In the genomic region with DNA sequence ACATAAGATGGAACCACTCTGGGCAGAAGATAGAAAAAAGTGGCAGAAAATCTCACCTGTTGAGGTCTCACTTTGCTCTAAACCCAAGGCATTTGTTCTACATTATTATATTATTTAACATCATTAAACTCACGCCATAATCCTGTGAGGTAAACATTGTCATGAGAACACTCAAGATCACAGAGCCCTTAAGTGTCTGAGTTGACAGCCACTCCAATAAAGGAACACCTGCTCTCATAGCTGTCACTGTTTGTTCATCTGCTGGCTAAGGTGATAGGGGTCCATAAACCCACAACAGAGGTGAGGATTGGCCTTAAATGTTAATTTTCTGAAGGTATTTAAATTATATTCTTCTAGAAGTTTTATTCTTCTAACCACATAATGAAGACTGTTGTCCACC, we compare ENCODE assay signal across 30 cellular contexts.
DNase-seq lines count a peak whose midpoint lies in the region; ATAC-seq and TF ChIP-seq lines count a peak whose summit lies in the region.
"Had no signal": no experiment of that assay in that cellular context is flagged by ENCODE, and none has a peak within 500 bp of the region (broad histone marks: within the 10 kb centered on the region; RNA-seq: fewer than 3 reads in every experiment).

No MANE protein-coding gene starts in this region.

- no peaks in the 10 kb centered on the region for H3K4me1 ChIP-seq in H9 (ENCODE audit: insufficient read depth, low read length)
- H3K4me1 ChIP-seq: BLaER1, breast epithelium, heart right ventricle, prostate gland, sigmoid colon, stomach, tibial artery had no signal

- H3K4me1 Mint-ChIP-seq in activated T-helper 17 cell treated with anti-CD3 and anti-CD28 coated beads, Interleukin-2, amount 50 U/mL, for 72 hours, result no peaks in the 10 kb centered on the region
- no peaks in the 10 kb centered on the region for H3K4me1 Mint-ChIP-seq in H9
- H3K4me1 Mint-ChIP-seq: activated CD4-positive, alpha-beta T cell treated with anti-CD3 and anti-CD28 coated beads, Interleukin-2, amount 10 ng/mL, durations not matched to agents 24 days and 14 days; activated naive CD4-positive, alpha-beta T cell treated with anti-CD3 and anti-CD28 coated beads, Interleukin-2, amount 10 ng/mL, durations not matched to agents 7 days and 5 days; memory B cell had no signal

- no peak overlapping the region for H2BK15ac ChIP-seq in H9 (ENCODE audit: low read depth, low read length)

- H3K56ac ChIP-seq in H9 (ENCODE audit: insufficient read length, low read depth, low read length), result no peak overlapping the region

- WGBS in H9 (ENCODE audit: extremely low coverage, insufficient read length, low lambda C conversion rate), result no CpG with 5 or more reads among the region's 1 CpG

- H3K9ac ChIP-seq in H9 (ENCODE audit: extremely low read depth, insufficient read length, low read length), result no peak overlapping the region
- H3K9ac ChIP-seq: BLaER1 had no signal

- DNase-seq in DMS53 treated with DMSO at 0.1 percent for 48 hours (lab: John Stamatoyannopoulos, UW; ENCODE audit: unreplicated experiment) (peak; percentile 97), NCI-H1436 treated with DMSO at 0.1 percent for 48 hours (lab: John Stamatoyannopoulos, UW) (peak; percentile 85), NCI-H2171 (lab: John Stamatoyannopoulos, UW) (peak; percentile 19), NCI-H774 (lab: John Stamatoyannopoulos, UW) (peak; percentile 85), NK-92 (lab: John Stamatoyannopoulos, UW; ENCODE audit: unreplicated experiment) (no peak), H9 (no peak)
- DNase-seq: activated CD4-positive, alpha-beta T cell treated with anti-CD3 and anti-CD28 coated beads, Interleukin-2, amount 10 ng/mL, durations not matched to agents 24 days and 14 days; activated naive CD4-positive, alpha-beta T cell treated with anti-CD3 and anti-CD28 coated beads, Interleukin-2, amount 10 ng/mL, durations not matched to agents 7 days and 5 days; activated T-cell treated with anti-CD3 and anti-CD28 coated beads, Interleukin-2, amount 50 U/mL, for 48 hours; amniotic stem cell; Calu3; effector CD8-positive, alpha-beta T cell; foreskin fibroblast; heart right ventricle; left cardiac atrium; NCI-H446 treated with DMSO at 0.1 percent for 48 hours; RPMI8226; sigmoid colon; stomach; tibial artery had no signal

- H2BK5ac ChIP-seq in H9 (ENCODE audit: insufficient read length, low read length), result no peak overlapping the region

- no peak overlapping the region for H2BK12ac ChIP-seq in H9 (ENCODE audit: insufficient read length, low read depth, low read length)

- no peak overlapping the region for H3K27ac ChIP-seq in H9 (ENCODE audit: insufficient read length, low read depth, low read length)
- H3K27ac ChIP-seq: BLaER1, breast epithelium, heart right ventricle, neutrophil, prostate gland, sigmoid colon, SK-N-MC, stomach, tibial artery had no signal

- no peak overlapping the region for H3K23ac ChIP-seq in H9 (ENCODE audit: insufficient read length, low read depth, low read length)

- no peak overlapping the region for H4K8ac ChIP-seq in H9 (replicated peaks; ENCODE audit: insufficient read length, low read depth, low read length)

- no peak overlapping the region for H3K18ac ChIP-seq in H9 (ENCODE audit: insufficient read length, low read depth, low read length)

- H3K27ac Mint-ChIP-seq in activated T-helper 17 cell treated with anti-CD3 and anti-CD28 coated beads, Interleukin-2, amount 50 U/mL, for 72 hours, result no peak overlapping the region
- H3K27ac Mint-ChIP-seq in H9, result no peak overlapping the region
- H3K27ac Mint-ChIP-seq: activated CD4-positive, alpha-beta T cell treated with anti-CD3 and anti-CD28 coated beads, Interleukin-2, amount 10 ng/mL, durations not matched to agents 24 days and 14 days; activated naive CD4-positive, alpha-beta T cell treated with anti-CD3 and anti-CD28 coated beads, Interleukin-2, amount 10 ng/mL, durations not matched to agents 7 days and 5 days; memory B cell; T-helper 1 cell treated with Interleukin-12 subunit alpha and Interleukin-12 subunit beta and Interleukin-4 antibody, amounts not matched to agents 30 μg/mL and 1 μg/mL, for 36 hours had no signal

- no peak overlapping the region for H3K4ac ChIP-seq in H9 (ENCODE audit: low read depth, low read length)

- no peak overlapping the region for H3K4me2 ChIP-seq in H9 (ENCODE audit: insufficient read depth, insufficient read length, low read length)
- H3K4me2 ChIP-seq: BLaER1 had no signal

- H4K5ac ChIP-seq in H9 (ENCODE audit: insufficient read length, low read depth, low read length), result no peak overlapping the region

- no peaks in the 10 kb centered on the region for H3K79me1 ChIP-seq in H9 (ENCODE audit: insufficient read depth, low read depth, low read length, poor library complexity, severe bottlenecking)

- ATAC-seq in HG02642 (IDR thresholded peaks at IDR 0.05; ENCODE audit: poor library complexity, unreplicated experiment), result no peak
- no peak for ATAC-seq in activated T-helper 17 cell treated with anti-CD3 and anti-CD28 coated beads, Interleukin-2, amount 50 U/mL, for 72 hours (replicated peaks)
- ATAC-seq: heart right ventricle, K562, left cardiac atrium had no signal

- no peak overlapping the region for H2BK20ac ChIP-seq in H9 (ENCODE audit: low read depth, low read length, poor library complexity, severe bottlenecking)

- H3K27me3 Mint-ChIP-seq in activated T-helper 17 cell treated with anti-CD3 and anti-CD28 coated beads, Interleukin-2, amount 50 U/mL, for 72 hours, result no peaks in the 10 kb centered on the region
- H3K27me3 Mint-ChIP-seq in H9 (ENCODE audit: low read depth), result no peaks in the 10 kb centered on the region
- H3K27me3 Mint-ChIP-seq: activated CD4-positive, alpha-beta T cell treated with anti-CD3 and anti-CD28 coated beads, Interleukin-2, amount 10 ng/mL, durations not matched to agents 24 days and 14 days; activated naive CD4-positive, alpha-beta T cell treated with anti-CD3 and anti-CD28 coated beads, Interleukin-2, amount 10 ng/mL, durations not matched to agents 7 days and 5 days; memory B cell had no signal

- no peaks in the 10 kb centered on the region for H3K9me3 ChIP-seq in H9 (ENCODE audit: control insufficient read depth, low read depth, low read length)
- H3K9me3 ChIP-seq: BLaER1, breast epithelium, heart right ventricle, neutrophil, prostate gland, sigmoid colon, stomach, tibial artery had no signal

- H3K14ac ChIP-seq in H9 (ENCODE audit: insufficient read depth, low read length), result no peak overlapping the region

- no peak for TF ChIP-seq CTCF in H9 (conservative IDR thresholded peaks at IDR 0.05)

- no peak overlapping the region for H2AK5ac ChIP-seq in H9 (ENCODE audit: insufficient read length, low read length)

- H2AFZ ChIP-seq in H9 (ENCODE audit: low read length), result no peak overlapping the region

- H4K20me1 ChIP-seq in H9 (ENCODE audit: control insufficient read depth, insufficient read depth, insufficient read length), result no peaks in the 10 kb centered on the region
- H4K20me1 ChIP-seq: BLaER1 had no signal

- H3K9me3 Mint-ChIP-seq in activated T-helper 17 cell treated with anti-CD3 and anti-CD28 coated beads, Interleukin-2, amount 50 U/mL, for 72 hours, result peaks cover 11% of the 10 kb centered on the region
- H3K9me3 Mint-ChIP-seq in H9, result no peaks in the 10 kb centered on the region
- H3K9me3 Mint-ChIP-seq: activated naive CD4-positive, alpha-beta T cell treated with anti-CD3 and anti-CD28 coated beads, Interleukin-2, amount 10 ng/mL, durations not matched to agents 7 days and 5 days had no signal

- no peaks in the 10 kb centered on the region for H3K27me3 ChIP-seq in H9 (ENCODE audit: insufficient read depth, low read length)
- H3K27me3 ChIP-seq: BLaER1, breast epithelium, heart right ventricle, neutrophil, sigmoid colon, stomach, tibial artery had no signal

- H2BK120ac ChIP-seq in H9 (ENCODE audit: low read depth, low read length, poor library complexity, severe bottlenecking), result no peak overlapping the region

- no peak overlapping the region for H3T11ph ChIP-seq in H9 (ENCODE audit: low read length)

- H3K23me2 ChIP-seq in H9 (ENCODE audit: insufficient read length, low read depth, low read length, poor library complexity, severe bottlenecking), result no peaks in the 10 kb centered on the region

- no peaks in the 10 kb centered on the region for H3K36me3 Mint-ChIP-seq in activated T-helper 17 cell treated with anti-CD3 and anti-CD28 coated beads, Interleukin-2, amount 50 U/mL, for 72 hours (ENCODE audit: low read depth)
- no peaks in the 10 kb centered on the region for H3K36me3 Mint-ChIP-seq in H9 (ENCODE audit: insufficient read depth in 1 of 3, low read depth in 3 of 3)
- H3K36me3 Mint-ChIP-seq: activated naive CD4-positive, alpha-beta T cell treated with anti-CD3 and anti-CD28 coated beads, Interleukin-2, amount 10 ng/mL, durations not matched to agents 7 days and 5 days; memory B cell had no signal

- H3K79me2 ChIP-seq in H9 (ENCODE audit: insufficient read depth, low read length), result no peaks in the 10 kb centered on the region

- H3K4me3 Mint-ChIP-seq in activated T-helper 17 cell treated with anti-CD3 and anti-CD28 coated beads, Interleukin-2, amount 50 U/mL, for 72 hours, result no peak overlapping the region
- no peak overlapping the region for H3K4me3 Mint-ChIP-seq in H9
- H3K4me3 Mint-ChIP-seq: activated CD4-positive, alpha-beta T cell treated with anti-CD3 and anti-CD28 coated beads, Interleukin-2, amount 10 ng/mL, durations not matched to agents 24 days and 14 days; activated naive CD4-positive, alpha-beta T cell treated with anti-CD3 and anti-CD28 coated beads, Interleukin-2, amount 10 ng/mL, durations not matched to agents 7 days and 5 days; memory B cell; T-helper 1 cell treated with Interleukin-12 subunit alpha and Interleukin-12 subunit beta and Interleukin-4 antibody, amounts not matched to agents 30 μg/mL and 1 μg/mL, for 36 hours had no signal

- no peak overlapping the region for H4K91ac ChIP-seq in H9 (ENCODE audit: insufficient read length, low read depth, low read length)

Comparison
In these comparisons a context has a peak if more than half of its experiments do, and no peak if none do; other contexts are left out.
1. DNase-seq: peak in DMS53 treated with DMSO at 0.1 percent for 48 hours (single experiment), NCI-H1436 treated with DMSO at 0.1 percent for 48 hours (single experiment), NCI-H2171 (single experiment) and NCI-H774 (single experiment); none in NK-92 (single experiment) and H9 (single experiment).